Comparison of ENCODE assay signal across 8 cellular contexts in genomic region chr5:18744990-18745590, GRCh38.
DNase-seq lines count a peak whose midpoint lies in the region; ATAC-seq and TF ChIP-seq lines count a peak whose summit lies in the region.

No MANE protein-coding gene starts in this region.

- no peaks in the 10 kb centered on the region for H3K9me3 Mint-ChIP-seq in type B pancreatic cell

- peak; percentile 51 for ATAC-seq in HG02943 (IDR thresholded peaks at IDR 0.05; ENCODE audit: low read depth, unreplicated experiment)

- H3K9ac ChIP-seq in OCI-LY3 (ENCODE audit: low read length) (peak overlapping the region; percentile 98), stomach smooth muscle (ENCODE audit: low read length in 2 of 2) (no peak overlapping the region)

- H3K4me1 ChIP-seq in OCI-LY3 (ENCODE audit: low read length) (peaks cover 23% of the 10 kb centered on the region), ascending aorta (no peaks in the 10 kb centered on the region), stomach smooth muscle (ENCODE audit: control insufficient read depth, insufficient read depth, low read length) (no peaks in the 10 kb centered on the region)

- peak overlapping the region; percentile 96 for H3K4me2 ChIP-seq in OCI-LY3 (ENCODE audit: low read length)

- H3K79me2 ChIP-seq in OCI-LY3 (ENCODE audit: low read length), result peaks cover 40% of the 10 kb centered on the region

- no peaks in the 10 kb centered on the region for H3K27me3 Mint-ChIP-seq in type B pancreatic cell

- H2AFZ ChIP-seq in OCI-LY3 (ENCODE audit: low read depth, low read length), result peak overlapping the region; percentile 53; the same call in 1 of the 2 replicates

- H3K9me3 ChIP-seq in OCI-LY3 (ENCODE audit: insufficient read depth, low read length) (no peaks in the 10 kb centered on the region), ascending aorta (no peaks in the 10 kb centered on the region), stomach smooth muscle (ENCODE audit: control insufficient read depth in 2 of 2, low read length in 2 of 2) (peaks cover 0 to 5% of the 10 kb centered on the region in 2 donors)

- intact Hi-C loops in ascending aorta (cut with DNase I), result no loop called here

- DNase-seq in activated gamma-delta T cell treated with Interleukin-2 at 50 U/mL for 16 hours (peak; percentile 7), activated gamma-delta T cell (lab: John Stamatoyannopoulos, UW) (no peak), ascending aorta (ENCODE audit: low spot score in 2 of 2) (no peak), kidney tubule cell (ENCODE audit: low spot score) (no peak), type B pancreatic cell (ENCODE audit: extremely low spot score, unreplicated experiment) (no peak)

- no peak overlapping the region for H3K4me3 Mint-ChIP-seq in type B pancreatic cell

- TF ChIP-seq CTCF in OCI-LY3 (IDR thresholded peaks at IDR 0.05; ENCODE audit: low read depth, low read length) (no peak), ascending aorta (IDR thresholded peaks at IDR 0.05) (no peak), type B pancreatic cell (conservative IDR thresholded peaks at IDR 0.05) (no peak)

- H3K4me3 ChIP-seq in OCI-LY3 (ENCODE audit: low read length) (peak overlapping the region; percentile 99), ascending aorta (peak overlapping the region; percentile 47 to 53), stomach smooth muscle (ENCODE audit: low read length in 2 of 2) (peak overlapping the region; percentile 18 to 64)

- H4K20me1 ChIP-seq in OCI-LY3 (ENCODE audit: insufficient read depth, low read length), result no peaks in the 10 kb centered on the region

- H3K27ac ChIP-seq in OCI-LY3 (ENCODE audit: low read length) (peak overlapping the region; percentile 95), ascending aorta (peak overlapping the region in 1 of 2 donors; percentile 10), stomach smooth muscle (ENCODE audit: low read length) (no peak overlapping the region)

- no peak overlapping the region for H3K27ac Mint-ChIP-seq in type B pancreatic cell

- H3K4me1 Mint-ChIP-seq in type B pancreatic cell (ENCODE audit: unreplicated experiment), result no peaks in the 10 kb centered on the region

- no peaks in the 10 kb centered on the region for H3K27me3 ChIP-seq in OCI-LY3 (ENCODE audit: low read depth, low read length)
- H3K27me3 ChIP-seq in ascending aorta, result no peaks in the 10 kb centered on the region
- no peaks in the 10 kb centered on the region for H3K27me3 ChIP-seq in stomach smooth muscle (ENCODE audit: control insufficient read depth in 1 of 2, insufficient read depth in 2 of 2, low read length in 2 of 2)

- H3K36me3 ChIP-seq in OCI-LY3 (replicated peaks; ENCODE audit: low read depth, low read length), result peaks cover 10% of the 10 kb centered on the region
- no peaks in the 10 kb centered on the region for H3K36me3 ChIP-seq in ascending aorta
- no peaks in the 10 kb centered on the region for H3K36me3 ChIP-seq in stomach smooth muscle (ENCODE audit: control insufficient read depth in 2 of 2, insufficient read depth in 2 of 2, low read length in 2 of 2)

- H3K36me3 Mint-ChIP-seq in type B pancreatic cell, result no peaks in the 10 kb centered on the region

Comparison
In these comparisons a context has a peak if more than half of its experiments do, and no peak if none do; other contexts are left out.
1. H3K4me3 ChIP-seq: peak in every context shown above with its lines; median percentile 99 in OCI-LY3; 50 in ascending aorta; 41 in stomach smooth muscle.